ENCODE assay signal across 24 cellular contexts in genomic region chr6:105344971-105345370, GRCh38. TPM values are rescaled to one million over a fixed set of nuclear protein-coding genes. Genes with fewer than 3 reads are reported as not detected.
DNase-seq lines count a peak whose midpoint lies in the region; TF ChIP-seq lines count a peak whose summit lies in the region.
"Had no signal": no experiment of that assay in that cellular context is flagged by ENCODE, and none has a peak within 500 bp of the region (broad histone marks: within the 10 kb centered on the region; RNA-seq: fewer than 3 reads in every experiment).

No MANE protein-coding gene starts in this region.

- peaks cover 29% of the 10 kb centered on the region for H3K36me3 Mint-ChIP-seq in neural progenitor cell

- no peak overlapping the region for H2AFZ ChIP-seq in mammary epithelial cell (ENCODE audit: low read depth, low read length)
- H2AFZ ChIP-seq in neural progenitor cell (replicated peaks): no peak overlapping the region
- H2AFZ ChIP-seq in MM.1S (ENCODE audit: low read length): no peak overlapping the region
- H2AFZ ChIP-seq: PC-9 had no signal

- no peak overlapping the region for H3K27ac Mint-ChIP-seq in neural progenitor cell
- H3K27ac Mint-ChIP-seq: CD4-positive, CD25-positive, alpha-beta regulatory T cell had no signal

- intact Hi-C loops in mammary epithelial cell (cut with micrococcal nuclease): no loop called here
- intact Hi-C loops in breast epithelium (cut with DNase I; ENCODE audit: low total_unique reads): no loop called here
- intact Hi-C loops in dorsolateral prefrontal cortex (cut with DNase I): no loop called here

- 5% methylated on average over 1 of the region's 1 CpG for WGBS in mammary epithelial cell (ENCODE audit: low coverage, missing lambda C conversion rate)

- H3F3A ChIP-seq in neural progenitor cell (ENCODE audit: low read depth) (peaks cover 13% of the 10 kb centered on the region), MM.1S (ENCODE audit: insufficient read depth, low read length) (no peaks in the 10 kb centered on the region)

- H3K4me2 ChIP-seq in mammary epithelial cell (ENCODE audit: insufficient read depth, low read depth, low read length) (peak overlapping the region; percentile 60), neural progenitor cell (peak overlapping the region; percentile 29), MM.1S (ENCODE audit: low read depth, low read length) (no peak overlapping the region)
- H3K4me2 ChIP-seq: PC-9 had no signal

- peaks cover 10% of the 10 kb centered on the region for H3K9me3 Mint-ChIP-seq in neural progenitor cell

- in situ Hi-C loops in mammary epithelial cell (cut with MboI; ENCODE audit: low sequenced_read_pairs in 2 of 2): no loop called here

- BruUV-seq in mammary epithelial cell (replicated peaks; lab: Mats Ljungman, UMichigan): no TSS peak

- H4K20me1 ChIP-seq in mammary epithelial cell (ENCODE audit: insufficient read depth, low read length): no peaks in the 10 kb centered on the region
- peaks cover 15% of the 10 kb centered on the region for H4K20me1 ChIP-seq in neural progenitor cell (ENCODE audit: low read depth)
- H4K20me1 ChIP-seq in MM.1S (ENCODE audit: insufficient read depth, low read length): no peaks in the 10 kb centered on the region

- H3K27me3 ChIP-seq in mammary epithelial cell (ENCODE audit: insufficient read depth, low read length): no peaks in the 10 kb centered on the region
- no peaks in the 10 kb centered on the region for H3K27me3 ChIP-seq in breast epithelium
- no peaks in the 10 kb centered on the region for H3K27me3 ChIP-seq in dorsolateral prefrontal cortex
- no peaks in the 10 kb centered on the region for H3K27me3 ChIP-seq in neural progenitor cell
- no peaks in the 10 kb centered on the region for H3K27me3 ChIP-seq in MM.1S (replicated peaks; ENCODE audit: insufficient read depth, low read length)

- H3K9me3 ChIP-seq in mammary epithelial cell (replicated peaks; ENCODE audit: insufficient read depth, low read length) (no peaks in the 10 kb centered on the region), breast epithelium (no peaks in the 10 kb centered on the region), neural progenitor cell (ENCODE audit: low read depth) (no peaks in the 10 kb centered on the region), MM.1S (replicated peaks; ENCODE audit: insufficient read depth, low read length) (no peaks in the 10 kb centered on the region)

- peaks cover 9% of the 10 kb centered on the region for H3K4me1 Mint-ChIP-seq in neural progenitor cell

- DNase-seq in mammary epithelial cell (no peak), breast epithelium (ENCODE audit: low spot score in 2 of 2) (no peak), dorsolateral prefrontal cortex (no peak), neural progenitor cell (ENCODE audit: low spot score) (no peak), substantia nigra (lab: John Stamatoyannopoulos, UW) (no peak), MM.1S (no peak), T-helper 2 cell (no peak), HEK293T (ENCODE audit: extremely low spot score) (no peak)
- DNase-seq: CD4-positive, CD25-positive, alpha-beta regulatory T cell; DMS153; DND-41; Kasumi-1; MV-4-11; NCI-H1105; NCI-H1436 treated with DMSO at 0.1 percent for 48 hours; NCI-H1930; NCI-H2107; NCI-H446; NCI-H526; NK-92 treated with Interleukin-12 subunit alpha and Interleukin-12 subunit beta, amount 100 ng/mL, for 24 hours; PC-9; RPMI8226; SHP77 had no signal

- TF ChIP-seq CTCF in mammary epithelial cell (conservative IDR thresholded peaks at IDR 0.05 in 1 of 2, IDR thresholded peaks at IDR 0.05 in 1 of 2; ENCODE audit: extremely low read depth in 1 of 2, insufficient read depth in 1 of 2, low read depth in 1 of 2, low read length in 2 of 2) (no peak), breast epithelium (IDR thresholded peaks at IDR 0.05) (no peak), dorsolateral prefrontal cortex (IDR thresholded peaks at IDR 0.05 in 54 of 56, conservative IDR thresholded peaks at IDR 0.05 in 2 of 56; ENCODE audit: low read depth in 1 of 56, partially characterized antibody in 56 of 56) (no peak), neural progenitor cell (IDR thresholded peaks at IDR 0.05) (no peak), MM.1S (IDR thresholded peaks at IDR 0.05; ENCODE audit: low read length) (no peak)

- dilution Hi-C loops in mammary epithelial cell (cut with HindIII; ENCODE audit: low sequenced_read_pairs): no loop called here

- TF ChIP-seq POLR2A in breast epithelium (IDR thresholded peaks at IDR 0.05): no peak

- POLR2A ChIA-PET in HEK293T (lab: Yijun Ruan, JAX): no interaction called here

- no peak overlapping the region for H3K4me3 ChIP-seq in mammary epithelial cell (replicated peaks in 1 of 3; ENCODE audit: insufficient read depth in 1 of 3, low read depth in 2 of 3, low read length in 3 of 3)
- no peak overlapping the region for H3K4me3 ChIP-seq in breast epithelium
- H3K4me3 ChIP-seq in dorsolateral prefrontal cortex: no peak overlapping the region
- no peak overlapping the region for H3K4me3 ChIP-seq in neural progenitor cell
- no peak overlapping the region for H3K4me3 ChIP-seq in MM.1S (ENCODE audit: low read length)
- H3K4me3 ChIP-seq: K562, PC-9 had no signal

- H3K27ac ChIP-seq in mammary epithelial cell (ENCODE audit: insufficient read depth, low read depth, low read length) (peak overlapping the region; percentile 82), breast epithelium (no peak overlapping the region), dorsolateral prefrontal cortex (peak overlapping the region in 52 of 59 donors; percentile 10 to 87 (median 73)), neural progenitor cell (no peak overlapping the region), substantia nigra (ENCODE audit: low read depth, low read length, poor library complexity, severe bottlenecking) (peak overlapping the region; percentile 21), MM.1S (ENCODE audit: low read length) (no peak overlapping the region)
- H3K27ac ChIP-seq: PC-9 had no signal

- peaks cover 12% of the 10 kb centered on the region for H3K36me3 ChIP-seq in mammary epithelial cell (ENCODE audit: insufficient read depth, low read length)
- no peaks in the 10 kb centered on the region for H3K36me3 ChIP-seq in breast epithelium
- H3K36me3 ChIP-seq in neural progenitor cell: no peaks in the 10 kb centered on the region
- no peaks in the 10 kb centered on the region for H3K36me3 ChIP-seq in MM.1S (replicated peaks; ENCODE audit: insufficient read depth, low read length)

- no peaks in the 10 kb centered on the region for H3K27me3 Mint-ChIP-seq in neural progenitor cell (ENCODE audit: insufficient read depth, low read depth)
- H3K27me3 Mint-ChIP-seq: CD4-positive, CD25-positive, alpha-beta regulatory T cell had no signal

- H3K9ac ChIP-seq in mammary epithelial cell (ENCODE audit: insufficient read depth, low read length): no peak overlapping the region
- H3K9ac ChIP-seq in neural progenitor cell: no peak overlapping the region
- no peak overlapping the region for H3K9ac ChIP-seq in MM.1S (ENCODE audit: low read length)

- H3K79me2 ChIP-seq in mammary epithelial cell (ENCODE audit: insufficient read depth, low read length): peaks cover 32% of the 10 kb centered on the region
- H3K79me2 ChIP-seq in neural progenitor cell (ENCODE audit: low read depth): no peaks in the 10 kb centered on the region
- H3K79me2 ChIP-seq in MM.1S (ENCODE audit: low read length): no peaks in the 10 kb centered on the region

- H3K9me2 ChIP-seq in MM.1S (replicated peaks; ENCODE audit: insufficient read depth, low read length): no peaks in the 10 kb centered on the region

- H3K4me1 ChIP-seq in mammary epithelial cell (ENCODE audit: insufficient read depth, low read length) (peaks cover 28% of the 10 kb centered on the region), breast epithelium (no peaks in the 10 kb centered on the region), neural progenitor cell (peaks cover 17% of the 10 kb centered on the region), MM.1S (ENCODE audit: low read length) (no peaks in the 10 kb centered on the region)

- no peak overlapping the region for H3K4me3 Mint-ChIP-seq in neural progenitor cell
- H3K4me3 Mint-ChIP-seq: CD4-positive, CD25-positive, alpha-beta regulatory T cell had no signal

- CTCF ChIA-PET in mammary epithelial cell (lab: Charles Lee; ENCODE audit: low non-redundant PET) (no interaction called here), HEK293T (lab: Yijun Ruan, JAX) (no interaction called here)

TF ChIP-seq in HEK293T, 16 proteins besides CTCF, POLR2A, EP300 and RAD21:
- TF ChIP-seq TARDBP (IDR thresholded peaks at IDR 0.05): no peak
- TF ChIP-seq L3MBTL2 (conservative IDR thresholded peaks at IDR 0.05): no peak
- no peak for TF ChIP-seq LEF1 (IDR thresholded peaks at IDR 0.05; ENCODE audit: borderline replicate concordance)
- no peak for TF ChIP-seq NFRKB (IDR thresholded peaks at IDR 0.05)
- TF ChIP-seq, protein P1, sequence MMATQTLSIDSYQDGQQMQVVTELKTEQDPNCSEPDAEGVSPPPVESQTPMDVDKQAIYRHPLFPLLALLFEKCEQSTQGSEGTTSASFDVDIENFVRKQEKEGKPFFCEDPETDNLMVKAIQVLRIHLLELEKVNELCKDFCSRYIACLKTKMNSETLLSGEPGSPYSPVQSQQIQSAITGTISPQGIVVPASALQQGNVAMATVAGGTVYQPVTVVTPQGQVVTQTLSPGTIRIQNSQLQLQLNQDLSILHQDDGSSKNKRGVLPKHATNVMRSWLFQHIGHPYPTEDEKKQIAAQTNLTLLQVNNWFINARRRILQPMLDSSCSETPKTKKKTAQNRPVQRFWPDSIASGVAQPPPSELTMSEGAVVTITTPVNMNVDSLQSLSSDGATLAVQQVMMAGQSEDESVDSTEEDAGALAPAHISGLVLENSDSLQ (IDR thresholded peaks at IDR 0.05): no peak
- TF ChIP-seq SP1 (IDR thresholded peaks at IDR 0.05): no peak
- no peak for TF ChIP-seq FOXM1 (IDR thresholded peaks at IDR 0.05; ENCODE audit: borderline replicate concordance)
TF ChIP-seq in HEK293T: peak in this region for 0.

RNA-seq across cellular contexts. Expression of gene PREP, which starts 57.9 kb away (rescaled TPM):
- total RNA-seq in mammary epithelial cell (100 to 1,000 TPM in 1 of 2 donors, 10 to 100 TPM in 1; 55.3 to 105 TPM), breast epithelium (10 to 100 TPM; 18.4 to 22.3 (median 19.6) TPM), dorsolateral prefrontal cortex (10 to 100 TPM; 17.2 to 55.8 (median 38.5) TPM), neural progenitor cell (ENCODE audit: low replicate concordance) (24.3 and 28.6 TPM in 2 replicates)
- polyA plus RNA-seq in mammary epithelial cell: 65.3 TPM
- 108 TPM for polyA minus RNA-seq in mammary epithelial cell

Comparison
In these comparisons a context has a peak if more than half of its experiments do, and no peak if none do; other contexts are left out.
1. H3K27ac ChIP-seq: peak in mammary epithelial cell (single experiment), dorsolateral prefrontal cortex (52 of 59) and substantia nigra (single experiment); none in breast epithelium (0 of 2), neural progenitor cell (single experiment) and MM.1S (single experiment).